ENCODE assay signal across 14 cellular contexts in genomic region chr5:149205625-149206523, GRCh38.
DNase-seq lines count a peak whose midpoint lies in the region; ATAC-seq and TF ChIP-seq lines count a peak whose summit lies in the region.
"Had no signal": no experiment of that assay in that cellular context is flagged by ENCODE, and none has a peak within 500 bp of the region (broad histone marks: within the 10 kb centered on the region; RNA-seq: fewer than 3 reads in every experiment).

No MANE protein-coding gene starts in this region.

- ATAC-seq in body of pancreas (peak; percentile 68), gastrocnemius medialis (peak; percentile 43 to 49), GM21529 (IDR thresholded peaks at IDR 0.05; ENCODE audit: unreplicated experiment) (no peak)
- ATAC-seq: natural killer cell, WTC11 had no signal

- DNase-seq in ELR (ENCODE audit: low read depth), result peak; percentile 93
- DNase-seq in body of pancreas, result peak; percentile 28 to 48 (median 31)
- DNase-seq in right atrium auricular region (ENCODE audit: low spot score), result peak; percentile 92
- DNase-seq in gastrocnemius medialis, result peak; percentile 21 to 66
- DNase-seq in A172 (ENCODE audit: low spot score), result no peak
- DNase-seq in ACHN, result no peak
- DNase-seq in MV-4-11 (lab: John Stamatoyannopoulos, UW), result no peak
- DNase-seq: CD4-positive, alpha-beta T cell; cortex of kidney; hippocampal formation; natural killer cell; stimulated activated CD4-positive, alpha-beta T cell treated with anti-CD3 and anti-CD28 coated beads, Interleukin-2, amount 100 ng/mL, for 48 hours had no signal

- H3K36me3 ChIP-seq in body of pancreas (replicated peaks in 1 of 2; ENCODE audit: insufficient read depth in 1 of 2, low read depth in 2 of 2) (no peaks in the 10 kb centered on the region), right atrium auricular region (peaks cover 52% of the 10 kb centered on the region), gastrocnemius medialis (peaks cover 0 to 70% of the 10 kb centered on the region in 2 donors)

- in situ Hi-C loops in gastrocnemius medialis (cut with MboI; ENCODE audit: low sequenced_read_pairs in 4 of 4), result no loop called here
- in situ Hi-C loops in ACHN (cut with HindIII; ENCODE audit: low pct_ligation_motif_present, low pct_unique_long_range_greater_than_20kb, low sequenced_read_pairs), result no loop called here

- no peaks in the 10 kb centered on the region for H3K27me3 ChIP-seq in body of pancreas
- no peaks in the 10 kb centered on the region for H3K27me3 ChIP-seq in right atrium auricular region
- no peaks in the 10 kb centered on the region for H3K27me3 ChIP-seq in gastrocnemius medialis

- 82 to 83% methylated on average over 10 of the region's 10 CpGs for WGBS in body of pancreas, 2 donors

- TF ChIP-seq POLR2A in body of pancreas (IDR thresholded peaks at IDR 0.05) (no peak), gastrocnemius medialis (IDR thresholded peaks at IDR 0.05) (no peak)

- TF ChIP-seq CTCF in body of pancreas (IDR thresholded peaks at IDR 0.05) (no peak), right atrium auricular region (IDR thresholded peaks at IDR 0.05) (no peak), gastrocnemius medialis (IDR thresholded peaks at IDR 0.05 in 4 of 5, conservative IDR thresholded peaks at IDR 0.05 in 1 of 5) (no peak)

- H3K4me3 ChIP-seq in body of pancreas, result no peak overlapping the region
- no peak overlapping the region for H3K4me3 ChIP-seq in right atrium auricular region
- H3K4me3 ChIP-seq in gastrocnemius medialis, result no peak overlapping the region

- intact Hi-C loops in body of pancreas (cut with DNase I), result no loop called here
- intact Hi-C loops in gastrocnemius medialis (cut with DNase I; ENCODE audit: low total_unique reads), result no loop called here

- H3K9me3 ChIP-seq in body of pancreas, result no peaks in the 10 kb centered on the region
- H3K9me3 ChIP-seq in right atrium auricular region, result no peaks in the 10 kb centered on the region
- H3K9me3 ChIP-seq in gastrocnemius medialis, result no peaks in the 10 kb centered on the region

- H3K4me1 ChIP-seq in body of pancreas (no peaks in the 10 kb centered on the region), right atrium auricular region (peaks cover 0 to 55% of the 10 kb centered on the region in 2 donors), gastrocnemius medialis (peaks cover 17 to 33% of the 10 kb centered on the region in 2 donors)

- peak overlapping the region in 1 of 4 donors; percentile 31 for H3K27ac ChIP-seq in body of pancreas
- H3K27ac ChIP-seq in right atrium auricular region, result peak overlapping the region; percentile 44 to 63
- H3K27ac ChIP-seq in gastrocnemius medialis, result peak overlapping the region; percentile 7 to 67 (median 55)

Comparison
In these comparisons a context has a peak if more than half of its experiments do, and no peak if none do; other contexts are left out.
1. DNase-seq: peak in ELR (single experiment), body of pancreas (4 of 4), right atrium auricular region (single experiment) and gastrocnemius medialis (2 of 2); none in A172 (single experiment), ACHN (single experiment) and MV-4-11 (single experiment).